In the genomic region with DNA sequence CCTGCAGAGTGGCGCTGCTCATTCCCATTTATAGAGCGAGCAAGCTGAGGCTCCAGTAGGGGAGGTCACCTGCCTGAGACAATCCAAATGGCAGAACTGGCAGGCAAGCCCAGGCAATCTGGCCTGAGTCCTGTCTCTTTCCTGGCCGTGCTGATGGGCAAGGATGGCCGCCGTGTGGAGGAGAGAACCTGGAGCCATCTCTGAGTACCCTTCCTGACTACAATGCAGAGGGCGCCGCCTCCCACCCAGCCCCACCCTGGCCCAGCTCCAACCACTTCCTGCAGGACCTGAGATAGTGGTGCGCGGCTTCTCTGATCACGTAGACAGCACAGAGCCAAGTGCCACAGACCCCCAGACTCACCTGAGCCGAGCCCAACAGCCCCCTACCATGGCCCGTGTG, we compare ENCODE assay signal across 1 cellular context.
TF ChIP-seq lines count a peak whose summit lies in the region.

No MANE protein-coding gene starts in this region.

TF ChIP-seq in WTC11, 78 proteins besides CTCF, POLR2A, EP300 and RAD21 (continued from another document):
- TF ChIP-seq, protein P1, sequence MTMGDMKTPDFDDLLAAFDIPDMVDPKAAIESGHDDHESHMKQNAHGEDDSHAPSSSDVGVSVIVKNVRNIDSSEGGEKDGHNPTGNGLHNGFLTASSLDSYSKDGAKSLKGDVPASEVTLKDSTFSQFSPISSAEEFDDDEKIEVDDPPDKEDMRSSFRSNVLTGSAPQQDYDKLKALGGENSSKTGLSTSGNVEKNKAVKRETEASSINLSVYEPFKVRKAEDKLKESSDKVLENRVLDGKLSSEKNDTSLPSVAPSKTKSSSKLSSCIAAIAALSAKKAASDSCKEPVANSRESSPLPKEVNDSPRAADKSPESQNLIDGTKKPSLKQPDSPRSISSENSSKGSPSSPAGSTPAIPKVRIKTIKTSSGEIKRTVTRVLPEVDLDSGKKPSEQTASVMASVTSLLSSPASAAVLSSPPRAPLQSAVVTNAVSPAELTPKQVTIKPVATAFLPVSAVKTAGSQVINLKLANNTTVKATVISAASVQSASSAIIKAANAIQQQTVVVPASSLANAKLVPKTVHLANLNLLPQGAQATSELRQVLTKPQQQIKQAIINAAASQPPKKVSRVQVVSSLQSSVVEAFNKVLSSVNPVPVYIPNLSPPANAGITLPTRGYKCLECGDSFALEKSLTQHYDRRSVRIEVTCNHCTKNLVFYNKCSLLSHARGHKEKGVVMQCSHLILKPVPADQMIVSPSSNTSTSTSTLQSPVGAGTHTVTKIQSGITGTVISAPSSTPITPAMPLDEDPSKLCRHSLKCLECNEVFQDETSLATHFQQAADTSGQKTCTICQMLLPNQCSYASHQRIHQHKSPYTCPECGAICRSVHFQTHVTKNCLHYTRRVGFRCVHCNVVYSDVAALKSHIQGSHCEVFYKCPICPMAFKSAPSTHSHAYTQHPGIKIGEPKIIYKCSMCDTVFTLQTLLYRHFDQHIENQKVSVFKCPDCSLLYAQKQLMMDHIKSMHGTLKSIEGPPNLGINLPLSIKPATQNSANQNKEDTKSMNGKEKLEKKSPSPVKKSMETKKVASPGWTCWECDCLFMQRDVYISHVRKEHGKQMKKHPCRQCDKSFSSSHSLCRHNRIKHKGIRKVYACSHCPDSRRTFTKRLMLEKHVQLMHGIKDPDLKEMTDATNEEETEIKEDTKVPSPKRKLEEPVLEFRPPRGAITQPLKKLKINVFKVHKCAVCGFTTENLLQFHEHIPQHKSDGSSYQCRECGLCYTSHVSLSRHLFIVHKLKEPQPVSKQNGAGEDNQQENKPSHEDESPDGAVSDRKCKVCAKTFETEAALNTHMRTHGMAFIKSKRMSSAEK (CRISPR knock-in tag; IDR thresholded peaks at IDR 0.05; ENCODE audit: borderline replicate concordance): no peak
- TF ChIP-seq ZNF138 (CRISPR knock-in tag; conservative IDR thresholded peaks at IDR 0.05): no peak
- TF ChIP-seq, protein P2, sequence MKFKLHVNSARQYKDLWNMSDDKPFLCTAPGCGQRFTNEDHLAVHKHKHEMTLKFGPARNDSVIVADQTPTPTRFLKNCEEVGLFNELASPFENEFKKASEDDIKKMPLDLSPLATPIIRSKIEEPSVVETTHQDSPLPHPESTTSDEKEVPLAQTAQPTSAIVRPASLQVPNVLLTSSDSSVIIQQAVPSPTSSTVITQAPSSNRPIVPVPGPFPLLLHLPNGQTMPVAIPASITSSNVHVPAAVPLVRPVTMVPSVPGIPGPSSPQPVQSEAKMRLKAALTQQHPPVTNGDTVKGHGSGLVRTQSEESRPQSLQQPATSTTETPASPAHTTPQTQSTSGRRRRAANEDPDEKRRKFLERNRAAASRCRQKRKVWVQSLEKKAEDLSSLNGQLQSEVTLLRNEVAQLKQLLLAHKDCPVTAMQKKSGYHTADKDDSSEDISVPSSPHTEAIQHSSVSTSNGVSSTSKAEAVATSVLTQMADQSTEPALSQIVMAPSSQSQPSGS (CRISPR knock-in tag; IDR thresholded peaks at IDR 0.05; ENCODE audit: borderline replicate concordance, low read depth): no peak
- no peak for TF ChIP-seq ZBTB21 (CRISPR knock-in tag; IDR thresholded peaks at IDR 0.05; ENCODE audit: borderline replicate concordance)
- TF ChIP-seq, protein P3, sequence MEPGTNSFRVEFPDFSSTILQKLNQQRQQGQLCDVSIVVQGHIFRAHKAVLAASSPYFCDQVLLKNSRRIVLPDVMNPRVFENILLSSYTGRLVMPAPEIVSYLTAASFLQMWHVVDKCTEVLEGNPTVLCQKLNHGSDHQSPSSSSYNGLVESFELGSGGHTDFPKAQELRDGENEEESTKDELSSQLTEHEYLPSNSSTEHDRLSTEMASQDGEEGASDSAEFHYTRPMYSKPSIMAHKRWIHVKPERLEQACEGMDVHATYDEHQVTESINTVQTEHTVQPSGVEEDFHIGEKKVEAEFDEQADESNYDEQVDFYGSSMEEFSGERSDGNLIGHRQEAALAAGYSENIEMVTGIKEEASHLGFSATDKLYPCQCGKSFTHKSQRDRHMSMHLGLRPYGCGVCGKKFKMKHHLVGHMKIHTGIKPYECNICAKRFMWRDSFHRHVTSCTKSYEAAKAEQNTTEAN (CRISPR knock-in tag; IDR thresholded peaks at IDR 0.05): no peak
- no peak for TF ChIP-seq MLX (CRISPR knock-in tag; IDR thresholded peaks at IDR 0.05)
- TF ChIP-seq, protein P4, sequence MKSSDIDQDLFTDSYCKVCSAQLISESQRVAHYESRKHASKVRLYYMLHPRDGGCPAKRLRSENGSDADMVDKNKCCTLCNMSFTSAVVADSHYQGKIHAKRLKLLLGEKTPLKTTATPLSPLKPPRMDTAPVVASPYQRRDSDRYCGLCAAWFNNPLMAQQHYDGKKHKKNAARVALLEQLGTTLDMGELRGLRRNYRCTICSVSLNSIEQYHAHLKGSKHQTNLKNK (CRISPR knock-in tag; IDR thresholded peaks at IDR 0.05): no peak
- TF ChIP-seq NFATC4 (CRISPR knock-in tag; IDR thresholded peaks at IDR 0.05): no peak
- TF ChIP-seq ZNF232 (CRISPR knock-in tag; IDR thresholded peaks at IDR 0.05): no peak
- no peak for TF ChIP-seq ZNF281 (CRISPR knock-in tag; IDR thresholded peaks at IDR 0.05)
- TF ChIP-seq E2F5 (CRISPR knock-in tag; IDR thresholded peaks at IDR 0.05): no peak
- no peak for TF ChIP-seq ATF6 (CRISPR knock-in tag; IDR thresholded peaks at IDR 0.05)
- TF ChIP-seq FOXK1 (CRISPR knock-in tag; IDR thresholded peaks at IDR 0.05): no peak
- no peak for TF ChIP-seq ATF3 (CRISPR knock-in tag; conservative IDR thresholded peaks at IDR 0.05)
- TF ChIP-seq MYBL2 (CRISPR knock-in tag; IDR thresholded peaks at IDR 0.05): no peak
- no peak for TF ChIP-seq EMX1 (CRISPR knock-in tag; IDR thresholded peaks at IDR 0.05)
- no peak for TF ChIP-seq PRDM15 (CRISPR knock-in tag; IDR thresholded peaks at IDR 0.05)
- TF ChIP-seq CREM (CRISPR knock-in tag; IDR thresholded peaks at IDR 0.05): no peak
